ENCODE assay signal across 21 cellular contexts in genomic region chr6:170464524-170464979, GRCh38.
DNase-seq lines count a peak whose midpoint lies in the region; ATAC-seq and TF ChIP-seq lines count a peak whose summit lies in the region.
"Had no signal": no experiment of that assay in that cellular context is flagged by ENCODE, and none has a peak within 500 bp of the region (broad histone marks: within the 10 kb centered on the region; RNA-seq: fewer than 3 reads in every experiment).

No MANE protein-coding gene starts in this region.

- no peaks in the 10 kb centered on the region for H3K36me3 ChIP-seq in GM23338 (ENCODE audit: insufficient read depth)
- H3K36me3 ChIP-seq: ascending aorta; BLaER1 treated with 17β-estradiol and CSF1 and Interleukin-3, amounts not matched to agents 10 nM and 100 nM; gastrocnemius medialis; transverse colon had no signal

- H3K4me3 Mint-ChIP-seq in GM23338: no peak overlapping the region
- peak overlapping the region; percentile 65 to 66 for H3K4me3 Mint-ChIP-seq in effector memory CD8-positive, alpha-beta T cell
- H3K4me3 Mint-ChIP-seq: activated CD4-positive, alpha-beta T cell treated with anti-CD3 and anti-CD28 coated beads, Interleukin-2, amount 10 ng/mL, durations not matched to agents 24 days and 14 days; activated T-helper 1 cell treated with anti-CD3 and anti-CD28 coated beads, Interleukin-12 subunit alpha, Interleukin-12 subunit beta, Interleukin-2, Interleukin-4 antibody, amounts not matched to agents 30 ng/mL and 10 ng/mL and 1 ng/mL, durations not matched to agents 14 hours and 24 hours and 36 hours; neural crest cell had no signal

- no peaks in the 10 kb centered on the region for H4K20me1 ChIP-seq in GM23338 (replicated peaks; ENCODE audit: insufficient read depth)
- H4K20me1 ChIP-seq: BLaER1 treated with 17β-estradiol and CSF1 and Interleukin-3, amounts not matched to agents 10 nM and 100 nM had no signal

- peak; percentile 42 for DNase-seq in NCI-H510A treated with DMSO at 0.1 percent for 48 hours (lab: John Stamatoyannopoulos, UW)
- no peak for DNase-seq in NCI-H510A (lab: John Stamatoyannopoulos, UW)
- no peak for DNase-seq in GM23338 (ENCODE audit: low spot score)
- DNase-seq in effector memory CD8-positive, alpha-beta T cell: peak; percentile 25 to 26 (median 26)
- DNase-seq in stimulated activated CD8-positive, alpha-beta memory T cell treated with anti-CD3 and anti-CD28 coated beads, Interleukin-7, amount 100 ng/mL, for 4 hours (ENCODE audit: low read depth in 2 of 2): peak; percentile 26 to 34
- DNase-seq in NK-92 (lab: John Stamatoyannopoulos, UW; ENCODE audit: unreplicated experiment): no peak
- DNase-seq in GM13977 (ENCODE audit: low spot score): no peak
- DNase-seq in NCI-H1092 treated with DMSO at 0.1 percent for 48 hours (lab: John Stamatoyannopoulos, UW): no peak
- DNase-seq: activated CD4-positive, alpha-beta T cell treated with anti-CD3 and anti-CD28 coated beads, Interleukin-2, amount 10 ng/mL, durations not matched to agents 24 days and 14 days; gastrocnemius medialis; MM.1S; NCI-H2081; NCI-H69; transverse colon had no signal

- H3K4me1 ChIP-seq in GM23338 (ENCODE audit: insufficient read depth): no peaks in the 10 kb centered on the region
- H3K4me1 ChIP-seq: ascending aorta, gastrocnemius medialis had no signal

- 0 out of 2 replicates have a peak, but pooled peaks cover 2% of the 10 kb centered on the region for H3F3A ChIP-seq in GM23338 (replicated peaks; ENCODE audit: low read depth)

- H3K36me3 Mint-ChIP-seq in GM23338 (ENCODE audit: low read depth): peaks cover 13% of the 10 kb centered on the region; the same call in 2 of the 3 replicates
- peaks cover 12% of the 10 kb centered on the region for H3K36me3 Mint-ChIP-seq in effector memory CD8-positive, alpha-beta T cell (ENCODE audit: insufficient read depth)

- H3K27ac Mint-ChIP-seq in GM23338: no peak overlapping the region
- peak overlapping the region; percentile 74 to 89 for H3K27ac Mint-ChIP-seq in effector memory CD8-positive, alpha-beta T cell
- H3K27ac Mint-ChIP-seq: activated CD4-positive, alpha-beta T cell treated with anti-CD3 and anti-CD28 coated beads, Interleukin-2, amount 10 ng/mL, durations not matched to agents 24 days and 14 days; activated T-helper 1 cell treated with anti-CD3 and anti-CD28 coated beads, Interleukin-12 subunit alpha, Interleukin-12 subunit beta, Interleukin-2, Interleukin-4 antibody, amounts not matched to agents 30 ng/mL and 10 ng/mL and 1 ng/mL, durations not matched to agents 14 hours and 24 hours and 36 hours had no signal

- in situ Hi-C loops in GM13977 (cut with MboI; ENCODE audit: low pct_unique_long_range_greater_than_20kb, low sequenced_read_pairs, unreplicated experiment): no loop called here

- H3K4me2 ChIP-seq in GM23338: no peak overlapping the region
- H3K4me2 ChIP-seq: BLaER1 treated with 17β-estradiol and CSF1 and Interleukin-3, amounts not matched to agents 10 nM and 100 nM had no signal

- no peak overlapping the region for H2AFZ ChIP-seq in GM23338

- H3K27me3 Mint-ChIP-seq in GM23338 (ENCODE audit: insufficient read depth, low read depth, poor library complexity): peaks cover 4% of the 10 kb centered on the region
- H3K27me3 Mint-ChIP-seq in effector memory CD8-positive, alpha-beta T cell: peaks cover 12 to 31% of the 10 kb centered on the region in 2 donors

- H3K4me1 Mint-ChIP-seq in GM23338: no peaks in the 10 kb centered on the region; the same call in 2 of the 3 replicates
- peaks cover 16 to 27% of the 10 kb centered on the region in 2 donors for H3K4me1 Mint-ChIP-seq in effector memory CD8-positive, alpha-beta T cell (ENCODE audit: low read depth in 2 of 2)

- peak; percentile 57; the same call in 2 of the 3 replicates for ATAC-seq in GM23338
- peak; percentile 81 for ATAC-seq in effector memory CD8-positive, alpha-beta T cell (replicated peaks)
- ATAC-seq: gastrocnemius medialis, Panc1 had no signal

- TF ChIP-seq CTCF in GM23338 (conservative IDR thresholded peaks at IDR 0.05; ENCODE audit: low read depth in 2 of 2) (no peak), GM13977 (IDR thresholded peaks at IDR 0.05; ENCODE audit: extremely low read depth, insufficient read depth, missing control alignments) (no peak)

- H3K4me3 ChIP-seq in GM23338: no peak overlapping the region
- H3K4me3 ChIP-seq: ascending aorta; BLaER1 treated with 17β-estradiol and CSF1 and Interleukin-3, amounts not matched to agents 10 nM and 100 nM; coronary artery; gastrocnemius medialis; transverse colon had no signal

- H3K27ac ChIP-seq in GM23338 (ENCODE audit: low read depth): no peak overlapping the region
- H3K27ac ChIP-seq: ascending aorta; BLaER1 treated with 17β-estradiol and CSF1 and Interleukin-3, amounts not matched to agents 10 nM and 100 nM; coronary artery; epithelial cell of prostate; gastrocnemius medialis; transverse colon had no signal

- peaks cover 18% of the 10 kb centered on the region for H3K9me3 Mint-ChIP-seq in GM23338
- no peaks in the 10 kb centered on the region for H3K9me3 Mint-ChIP-seq in effector memory CD8-positive, alpha-beta T cell
- H3K9me3 Mint-ChIP-seq: activated CD4-positive, alpha-beta T cell treated with anti-CD3 and anti-CD28 coated beads, Interleukin-2, amount 10 ng/mL, durations not matched to agents 24 days and 14 days had no signal

- no peaks in the 10 kb centered on the region for H3K79me2 ChIP-seq in GM23338 (replicated peaks; ENCODE audit: insufficient read depth)

- no peaks in the 10 kb centered on the region for H3K9me2 ChIP-seq in GM23338 (ENCODE audit: insufficient read depth)

- no peaks in the 10 kb centered on the region for H3K27me3 ChIP-seq in GM23338 (ENCODE audit: insufficient read depth)
- H3K27me3 ChIP-seq: ascending aorta; BLaER1 treated with 17β-estradiol and CSF1 and Interleukin-3, amounts not matched to agents 10 nM and 100 nM; gastrocnemius medialis; transverse colon had no signal

TF ChIP-seq in GM23338, 12 proteins besides CTCF, POLR2A, EP300 and RAD21 (continues in another document):
- TF ChIP-seq STAT1 (IDR thresholded peaks at IDR 0.05; ENCODE audit: unreplicated experiment) (no peak), CREB1 (CRISPR knock-in tag; IDR thresholded peaks at IDR 0.05; ENCODE audit: low read depth) (no peak), ZNF114 (CRISPR knock-in tag; IDR thresholded peaks at IDR 0.05) (no peak), EZH2phosphoT487 (IDR thresholded peaks at IDR 0.05; ENCODE audit: unreplicated experiment) (no peak), ZNF462 (CRISPR knock-in tag; IDR thresholded peaks at IDR 0.05) (no peak), NANOG (IDR thresholded peaks at IDR 0.05; ENCODE audit: borderline replicate concordance) (no peak), POLR2AphosphoS5 (IDR thresholded peaks at IDR 0.05; ENCODE audit: low read depth) (no peak)

Comparison
In these comparisons a context has a peak if more than half of its experiments do, and no peak if none do; other contexts are left out.
1. DNase-seq: peak in NCI-H510A treated with DMSO at 0.1 percent for 48 hours (single experiment), effector memory CD8-positive, alpha-beta T cell (3 of 3) and stimulated activated CD8-positive, alpha-beta memory T cell treated with anti-CD3 and anti-CD28 coated beads, Interleukin-7, amount 100 ng/mL, for 4 hours (2 of 2); none in NCI-H510A (single experiment), GM23338 (single experiment), NK-92 (single experiment), GM13977 (single experiment) and NCI-H1092 treated with DMSO at 0.1 percent for 48 hours (single experiment).